In the genomic region with DNA sequence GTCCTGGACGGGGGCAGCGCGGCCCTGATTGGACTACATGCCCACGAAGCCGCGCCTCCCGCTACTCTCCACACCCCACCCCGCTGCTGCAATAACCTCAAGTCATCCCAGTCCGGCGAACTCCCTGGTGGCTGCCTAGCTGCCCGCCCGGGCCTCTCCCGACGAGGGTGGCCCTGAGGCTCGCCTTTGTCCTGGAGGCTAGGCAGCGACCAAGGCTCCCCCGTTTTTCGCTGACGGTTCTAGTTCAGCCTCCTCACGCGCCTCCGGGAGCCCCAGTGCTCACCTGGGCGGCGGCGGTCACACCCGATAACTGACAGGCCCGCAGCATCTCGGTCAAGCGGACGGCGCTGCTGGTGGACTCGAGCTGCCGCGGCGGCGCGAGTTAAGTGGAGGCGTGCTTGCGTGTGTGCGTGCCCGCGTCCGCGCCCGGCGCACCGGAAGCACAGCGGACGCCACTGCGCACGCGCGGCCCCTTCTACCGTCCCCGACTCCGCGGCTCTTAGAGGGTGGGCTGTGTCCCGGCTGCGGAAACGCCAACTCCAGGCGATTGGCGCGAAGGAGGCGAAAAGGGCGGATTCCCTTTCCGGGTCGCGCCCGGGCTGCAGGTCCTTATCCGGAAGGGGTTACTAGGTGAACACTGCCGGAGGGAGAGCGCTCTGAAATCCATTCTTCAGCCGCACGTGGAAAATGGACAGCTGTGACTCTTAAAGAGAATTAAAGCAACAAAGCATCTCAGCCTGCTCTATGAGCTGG, we compare ENCODE assay signal across 1 cellular context.
TF ChIP-seq lines count a peak whose summit lies in the region.

IMMT (minus strand) TSS at position 408 of the 753 bp plus-strand sequence; CDS start at position 328, 80 bp downstream.

TF ChIP-seq in HepG2, 621 proteins besides CTCF, POLR2A, EP300 and RAD21 (continued from another document and continues in another):
- TF ChIP-seq, protein P1, sequence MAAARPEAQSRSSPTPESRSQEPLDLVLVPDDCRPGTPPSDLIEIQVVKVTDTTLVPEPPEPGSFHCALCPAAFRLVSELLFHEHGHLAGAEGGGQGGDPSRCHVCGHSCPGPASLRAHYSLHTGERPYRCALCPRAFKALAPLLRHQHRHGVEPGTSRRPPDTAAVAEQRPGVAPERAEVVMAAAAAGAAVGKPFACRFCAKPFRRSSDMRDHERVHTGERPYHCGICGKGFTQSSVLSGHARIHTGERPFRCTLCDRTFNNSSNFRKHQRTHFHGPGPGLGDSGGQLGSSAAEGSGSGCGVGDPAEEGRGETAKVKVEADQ (CRISPR knock-in tag; IDR thresholded peaks at IDR 0.05; ENCODE audit: borderline replicate concordance), result peak; percentile 89; the same call in 1 of the 2 replicates
- TF ChIP-seq ZNF124 (CRISPR knock-in tag; IDR thresholded peaks at IDR 0.05) (peak; percentile 80), ZNF264 (CRISPR knock-in tag; IDR thresholded peaks at IDR 0.05) (peak; percentile 84), ZSCAN22 (CRISPR knock-in tag; IDR thresholded peaks at IDR 0.05) (no peak; the same call in 1 of the 2 replicates), THRA (CRISPR knock-in tag; IDR thresholded peaks at IDR 0.05; ENCODE audit: borderline replicate concordance) (peak; percentile 47; the same call in 1 of the 2 replicates), E2F2 (CRISPR knock-in tag; IDR thresholded peaks at IDR 0.05; ENCODE audit: borderline replicate concordance) (peak; percentile 84; the same call in 1 of the 2 replicates), ZNF225 (CRISPR knock-in tag; IDR thresholded peaks at IDR 0.05) (peak; percentile 96), ZNF570 (CRISPR knock-in tag; IDR thresholded peaks at IDR 0.05; ENCODE audit: borderline replicate concordance) (peak; percentile 71; the same call in 1 of the 2 replicates), ZNF180 (CRISPR knock-in tag; IDR thresholded peaks at IDR 0.05; ENCODE audit: borderline replicate concordance, low read depth) (no peak), MTA3 (CRISPR knock-in tag; IDR thresholded peaks at IDR 0.05) (0 out of 2 replicates have a peak, but pooled peaks have one; percentile 86), ZNF572 (CRISPR knock-in tag; IDR thresholded peaks at IDR 0.05) (peak; percentile 99), ZKSCAN1 (IDR thresholded peaks at IDR 0.05; ENCODE audit: low read length) (no peak), ZNF331 (CRISPR knock-in tag; IDR thresholded peaks at IDR 0.05) (peak; percentile 7; the same call in 1 of the 2 replicates), E2F1 (CRISPR knock-in tag; IDR thresholded peaks at IDR 0.05) (peak; percentile 98), SUZ12 (IDR thresholded peaks at IDR 0.05; ENCODE audit: low read depth, low read length) (no peak), ZNF367 (CRISPR knock-in tag; IDR thresholded peaks at IDR 0.05; ENCODE audit: borderline replicate concordance) (no peak; the same call in 1 of the 2 replicates), CHD4 (IDR thresholded peaks at IDR 0.05; ENCODE audit: borderline replicate concordance, low read length) (no peak), ZNF639 (CRISPR knock-in tag; conservative IDR thresholded peaks at IDR 0.05) (peak; percentile 95), TIGD3 (CRISPR knock-in tag; IDR thresholded peaks at IDR 0.05; ENCODE audit: borderline replicate concordance) (peak; percentile 91), PHF5A (CRISPR knock-in tag; IDR thresholded peaks at IDR 0.05; ENCODE audit: low read depth, unreplicated experiment) (no peak), ZSCAN29 (CRISPR knock-in tag; conservative IDR thresholded peaks at IDR 0.05) (peak; percentile 74), EHMT2 (IDR thresholded peaks at IDR 0.05; ENCODE audit: borderline replicate concordance, low read depth, low read length) (no peak), PHF21A (CRISPR knock-in tag; IDR thresholded peaks at IDR 0.05) (peak; percentile 82), FOXK1 (CRISPR knock-in tag; IDR thresholded peaks at IDR 0.05; ENCODE audit: borderline replicate concordance, low read depth) (peak; percentile 77), ZNF501 (CRISPR knock-in tag; IDR thresholded peaks at IDR 0.05) (peak; percentile 100), ZNF788 (CRISPR knock-in tag; IDR thresholded peaks at IDR 0.05; ENCODE audit: borderline replicate concordance) (peak; percentile 96), IRX3 (CRISPR knock-in tag; IDR thresholded peaks at IDR 0.05; ENCODE audit: borderline replicate concordance, low read depth) (no peak), JDP2 (CRISPR knock-in tag; IDR thresholded peaks at IDR 0.05; ENCODE audit: borderline replicate concordance) (no peak), CREB1 (IDR thresholded peaks at IDR 0.05) (no peak; the same call in none of the 2 replicates), CREB1 (CRISPR knock-in tag; IDR thresholded peaks at IDR 0.05) (peak; percentile 74), ZNF446 (CRISPR knock-in tag; IDR thresholded peaks at IDR 0.05) (peak; percentile 80; the same call in 1 of the 2 replicates)
- TF ChIP-seq, protein P2, sequence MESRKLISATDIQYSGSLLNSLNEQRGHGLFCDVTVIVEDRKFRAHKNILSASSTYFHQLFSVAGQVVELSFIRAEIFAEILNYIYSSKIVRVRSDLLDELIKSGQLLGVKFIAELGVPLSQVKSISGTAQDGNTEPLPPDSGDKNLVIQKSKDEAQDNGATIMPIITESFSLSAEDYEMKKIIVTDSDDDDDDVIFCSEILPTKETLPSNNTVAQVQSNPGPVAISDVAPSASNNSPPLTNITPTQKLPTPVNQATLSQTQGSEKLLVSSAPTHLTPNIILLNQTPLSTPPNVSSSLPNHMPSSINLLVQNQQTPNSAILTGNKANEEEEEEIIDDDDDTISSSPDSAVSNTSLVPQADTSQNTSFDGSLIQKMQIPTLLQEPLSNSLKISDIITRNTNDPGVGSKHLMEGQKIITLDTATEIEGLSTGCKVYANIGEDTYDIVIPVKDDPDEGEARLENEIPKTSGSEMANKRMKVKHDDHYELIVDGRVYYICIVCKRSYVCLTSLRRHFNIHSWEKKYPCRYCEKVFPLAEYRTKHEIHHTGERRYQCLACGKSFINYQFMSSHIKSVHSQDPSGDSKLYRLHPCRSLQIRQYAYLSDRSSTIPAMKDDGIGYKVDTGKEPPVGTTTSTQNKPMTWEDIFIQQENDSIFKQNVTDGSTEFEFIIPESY (CRISPR knock-in tag; IDR thresholded peaks at IDR 0.05), result 0 out of 2 replicates have a peak, but pooled peaks have one; percentile 14
- TF ChIP-seq, protein P3, sequence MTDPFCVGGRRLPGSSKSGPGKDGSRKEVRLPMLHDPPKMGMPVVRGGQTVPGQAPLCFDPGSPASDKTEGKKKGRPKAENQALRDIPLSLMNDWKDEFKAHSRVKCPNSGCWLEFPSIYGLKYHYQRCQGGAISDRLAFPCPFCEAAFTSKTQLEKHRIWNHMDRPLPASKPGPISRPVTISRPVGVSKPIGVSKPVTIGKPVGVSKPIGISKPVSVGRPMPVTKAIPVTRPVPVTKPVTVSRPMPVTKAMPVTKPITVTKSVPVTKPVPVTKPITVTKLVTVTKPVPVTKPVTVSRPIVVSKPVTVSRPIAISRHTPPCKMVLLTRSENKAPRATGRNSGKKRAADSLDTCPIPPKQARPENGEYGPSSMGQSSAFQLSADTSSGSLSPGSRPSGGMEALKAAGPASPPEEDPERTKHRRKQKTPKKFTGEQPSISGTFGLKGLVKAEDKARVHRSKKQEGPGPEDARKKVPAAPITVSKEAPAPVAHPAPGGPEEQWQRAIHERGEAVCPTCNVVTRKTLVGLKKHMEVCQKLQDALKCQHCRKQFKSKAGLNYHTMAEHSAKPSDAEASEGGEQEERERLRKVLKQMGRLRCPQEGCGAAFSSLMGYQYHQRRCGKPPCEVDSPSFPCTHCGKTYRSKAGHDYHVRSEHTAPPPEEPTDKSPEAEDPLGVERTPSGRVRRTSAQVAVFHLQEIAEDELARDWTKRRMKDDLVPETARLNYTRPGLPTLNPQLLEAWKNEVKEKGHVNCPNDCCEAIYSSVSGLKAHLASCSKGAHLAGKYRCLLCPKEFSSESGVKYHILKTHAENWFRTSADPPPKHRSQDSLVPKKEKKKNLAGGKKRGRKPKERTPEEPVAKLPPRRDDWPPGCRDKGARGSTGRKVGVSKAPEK (CRISPR knock-in tag; IDR thresholded peaks at IDR 0.05; ENCODE audit: borderline replicate concordance), result no peak
- TF ChIP-seq, protein P4, sequence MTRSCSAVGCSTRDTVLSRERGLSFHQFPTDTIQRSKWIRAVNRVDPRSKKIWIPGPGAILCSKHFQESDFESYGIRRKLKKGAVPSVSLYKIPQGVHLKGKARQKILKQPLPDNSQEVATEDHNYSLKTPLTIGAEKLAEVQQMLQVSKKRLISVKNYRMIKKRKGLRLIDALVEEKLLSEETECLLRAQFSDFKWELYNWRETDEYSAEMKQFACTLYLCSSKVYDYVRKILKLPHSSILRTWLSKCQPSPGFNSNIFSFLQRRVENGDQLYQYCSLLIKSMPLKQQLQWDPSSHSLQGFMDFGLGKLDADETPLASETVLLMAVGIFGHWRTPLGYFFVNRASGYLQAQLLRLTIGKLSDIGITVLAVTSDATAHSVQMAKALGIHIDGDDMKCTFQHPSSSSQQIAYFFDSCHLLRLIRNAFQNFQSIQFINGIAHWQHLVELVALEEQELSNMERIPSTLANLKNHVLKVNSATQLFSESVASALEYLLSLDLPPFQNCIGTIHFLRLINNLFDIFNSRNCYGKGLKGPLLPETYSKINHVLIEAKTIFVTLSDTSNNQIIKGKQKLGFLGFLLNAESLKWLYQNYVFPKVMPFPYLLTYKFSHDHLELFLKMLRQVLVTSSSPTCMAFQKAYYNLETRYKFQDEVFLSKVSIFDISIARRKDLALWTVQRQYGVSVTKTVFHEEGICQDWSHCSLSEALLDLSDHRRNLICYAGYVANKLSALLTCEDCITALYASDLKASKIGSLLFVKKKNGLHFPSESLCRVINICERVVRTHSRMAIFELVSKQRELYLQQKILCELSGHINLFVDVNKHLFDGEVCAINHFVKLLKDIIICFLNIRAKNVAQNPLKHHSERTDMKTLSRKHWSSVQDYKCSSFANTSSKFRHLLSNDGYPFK (CRISPR knock-in tag; IDR thresholded peaks at IDR 0.05; ENCODE audit: borderline replicate concordance), result peak; percentile 92
- TF ChIP-seq, protein P5, sequence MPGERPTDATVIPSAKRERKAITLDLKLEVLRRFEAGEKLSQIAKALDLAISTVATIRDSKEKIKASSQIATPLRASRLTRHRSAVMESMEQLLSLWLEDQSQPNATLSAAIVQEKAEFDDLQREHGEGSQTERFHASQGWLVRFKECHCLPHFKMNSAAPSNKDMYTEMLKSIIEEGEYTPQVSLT (CRISPR knock-in tag; IDR thresholded peaks at IDR 0.05; ENCODE audit: borderline replicate concordance, low read depth), result no peak; the same call in 1 of the 2 replicates
